ENCODE assay signal across 8 cellular contexts in the genomic region with DNA sequence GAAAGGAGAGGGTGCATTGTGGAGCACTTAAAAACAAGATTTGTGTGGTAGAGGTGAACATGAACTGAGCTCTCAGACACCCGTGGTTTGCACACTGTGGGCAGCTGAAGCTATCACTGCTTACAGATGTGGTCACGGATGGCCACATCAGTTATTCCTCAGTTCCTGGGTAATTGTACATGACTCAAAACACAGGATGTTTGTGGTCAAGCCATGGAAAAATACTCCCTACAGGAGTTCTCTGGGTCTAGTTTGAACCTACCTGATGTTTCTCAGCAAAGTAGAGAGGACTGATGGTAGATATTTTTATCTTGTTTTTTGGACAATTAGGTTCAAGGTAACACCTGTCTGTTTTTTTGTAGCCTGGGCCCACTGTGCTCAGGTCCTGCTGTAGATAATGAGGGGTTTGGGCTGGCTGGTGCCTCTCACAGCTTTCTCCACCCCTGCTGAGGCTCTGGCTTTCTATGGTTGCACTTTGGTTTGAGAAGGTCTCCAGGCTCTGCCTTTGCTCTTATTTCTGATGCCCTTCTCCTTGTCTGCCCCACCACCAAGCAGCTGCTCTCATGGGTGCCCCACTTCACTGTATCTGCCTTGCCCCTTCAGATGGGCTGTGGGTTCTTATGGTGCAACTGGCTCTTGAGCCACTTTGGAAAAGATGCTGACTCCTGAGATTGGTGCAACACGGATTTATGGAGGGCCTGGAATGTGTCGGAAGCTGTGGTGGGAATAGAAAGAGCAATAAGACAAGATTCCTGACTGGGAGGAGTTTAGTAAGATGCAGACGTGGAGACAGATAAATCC. TPM values are rescaled to one million over a fixed set of nuclear protein-coding genes. Genes with fewer than 3 reads are reported as not detected.
DNase-seq lines count a peak whose midpoint lies in the region; ATAC-seq and TF ChIP-seq lines count a peak whose summit lies in the region.

No MANE protein-coding gene starts in this region.

- no peaks in the 10 kb centered on the region for H3K9me3 ChIP-seq in MM.1S (replicated peaks; ENCODE audit: insufficient read depth, low read length)

- no peak overlapping the region for H3K9ac ChIP-seq in MM.1S (ENCODE audit: low read length)

- ATAC-seq in GM18517 (IDR thresholded peaks at IDR 0.05; ENCODE audit: unreplicated experiment), result no peak
- no peak for ATAC-seq in GM18868 (IDR thresholded peaks at IDR 0.05; ENCODE audit: unreplicated experiment)
- no peak for ATAC-seq in omental fat pad (ENCODE audit: low FRiP score)

- no peak overlapping the region for H3K27ac ChIP-seq in MM.1S (ENCODE audit: low read length)

- no peaks in the 10 kb centered on the region for H3K79me2 ChIP-seq in MM.1S (ENCODE audit: low read length)

- H3K27me3 ChIP-seq in MM.1S (replicated peaks; ENCODE audit: insufficient read depth, low read length), result no peaks in the 10 kb centered on the region

- no peaks in the 10 kb centered on the region for H4K20me1 ChIP-seq in MM.1S (ENCODE audit: insufficient read depth, low read length)

- TF ChIP-seq CTCF in HFF-Myc (IDR thresholded peaks at IDR 0.05; ENCODE audit: low read depth, low read length, missing control alignments) (no peak), MM.1S (IDR thresholded peaks at IDR 0.05; ENCODE audit: low read length) (no peak), omental fat pad (IDR thresholded peaks at IDR 0.05) (no peak)

- H3K4me1 ChIP-seq in MM.1S (ENCODE audit: low read length), result peaks cover 17% of the 10 kb centered on the region

- H3K9me2 ChIP-seq in MM.1S (replicated peaks; ENCODE audit: insufficient read depth, low read length), result no peaks in the 10 kb centered on the region

- no peaks in the 10 kb centered on the region for H3K36me3 ChIP-seq in MM.1S (replicated peaks; ENCODE audit: insufficient read depth, low read length)

- 0 out of 2 replicates have a peak, but pooled peaks cover 3% of the 10 kb centered on the region for H3F3A ChIP-seq in MM.1S (ENCODE audit: insufficient read depth, low read length)

- DNase-seq in HFF-Myc (ENCODE audit: extremely low read depth, low read depth) (peak; percentile 85), dermis blood vessel endothelial cell (peak; percentile 21), MM.1S (no peak), omental fat pad (ENCODE audit: low spot score) (no peak)
- peak; percentile 59 to 61 for DNase-seq in activated CD4-positive, alpha-beta T cell treated with anti-CD3 and anti-CD28 coated beads for 4 hours
- peak; percentile 36 for DNase-seq in stimulated activated CD8-positive, alpha-beta memory T cell treated with anti-CD3 and anti-CD28 coated beads, Interleukin-12 subunit alpha, Interleukin-12 subunit beta, amount 100 ng/mL, for 24 hours (ENCODE audit: extremely low read depth)

- H3K4me3 ChIP-seq in HFF-Myc (replicated peaks; ENCODE audit: low read depth, low read length), result no peak overlapping the region
- no peak overlapping the region for H3K4me3 ChIP-seq in MM.1S (ENCODE audit: low read length)

- no peak overlapping the region for H3K4me2 ChIP-seq in MM.1S (ENCODE audit: low read depth, low read length)

- no peak overlapping the region for H2AFZ ChIP-seq in MM.1S (ENCODE audit: low read length)

RNA-seq across cellular contexts. Expression of a gene that starts 40.1 kb away (rescaled TPM):
- total RNA-seq in dermis blood vessel endothelial cell (0.09 and 0.17 TPM in 2 replicates), omental fat pad (10 to 100 TPM in 2 of 4 donors, 1 to 10 TPM in 1, under 1 TPM in 1; 0.16 to 30.7 (median 8.2) TPM)

Comparison
In these comparisons a context has a peak if more than half of its experiments do, and no peak if none do; other contexts are left out.
1. DNase-seq: peak in HFF-Myc (single experiment), activated CD4-positive, alpha-beta T cell treated with anti-CD3 and anti-CD28 coated beads for 4 hours (2 of 2), dermis blood vessel endothelial cell (single experiment) and stimulated activated CD8-positive, alpha-beta memory T cell treated with anti-CD3 and anti-CD28 coated beads, Interleukin-12 subunit alpha, Interleukin-12 subunit beta, amount 100 ng/mL, for 24 hours (single experiment); none in MM.1S (single experiment) and omental fat pad (single experiment).